In genomic region chr3:63597019-63597418, GRCh38 we compare ENCODE assay signal across 39 cellular contexts. TPM values are rescaled to one million over a fixed set of nuclear protein-coding genes. Genes with fewer than 3 reads are reported as not detected.
"Had no signal": no experiment of that assay in that cellular context is flagged by ENCODE, and none has a peak within 500 bp of the region (broad histone marks: within the 10 kb centered on the region; RNA-seq: fewer than 3 reads in every experiment).

No MANE protein-coding gene starts in this region.

- H3K27me3 ChIP-seq: MG63 had no signal

- DNase-seq: Karpas-422, Kasumi-1, KG1, MG63, MM.1S, MV-4-11, NCI-H1048, NCI-H1092, NCI-H1092 treated with DMSO at 0.1 percent for 48 hours, NCI-H1105, NCI-H1105 treated with DMSO at 0.1 percent for 48 hours, NCI-H1417, NCI-H1417 treated with DMSO at 0.1 percent for 48 hours, NCI-H1436, NCI-H1436 treated with DMSO at 0.1 percent for 48 hours, NCI-H146, NCI-H1694, NCI-H1694 treated with DMSO at 0.1 percent for 48 hours, NCI-H187, NCI-H187 treated with DMSO at 0.1 percent for 48 hours, NCI-H1930, NCI-H2029, NCI-H2029 treated with DMSO at 0.1 percent for 48 hours, NCI-H2081, NCI-H2081 treated with DMSO at 0.1 percent for 48 hours, NCI-H2107, NCI-H2171, NCI-H2171 treated with DMSO at 0.1 percent for 48 hours, NCI-H2227 treated with DMSO at 0.1 percent for 48 hours, NCI-H226, NCI-H345, NCI-H446, NCI-H446 treated with DMSO at 0.1 percent for 48 hours, NCI-H510A had no signal

- H3K4me3 ChIP-seq: MG63 had no signal

- H3K9me3 ChIP-seq: MG63 had no signal

- H3K9ac ChIP-seq: KMS-11 had no signal

- H3K36me3 ChIP-seq: MG63 had no signal

- H3K27ac ChIP-seq: KMS-11 had no signal

RNA-seq across cellular contexts. Expression of gene SNTN, which starts 55.5 kb away (rescaled TPM):
- total RNA-seq: LHCN-M2, M059J, MCF 10A, NCI-H460 had no signal
